In genomic region chr2:241410739-241411176, GRCh38 we compare ENCODE assay signal across 15 cellular contexts. TPM values are rescaled to one million over a fixed set of nuclear protein-coding genes. Genes with fewer than 3 reads are reported as not detected.
DNase-seq lines count a peak whose midpoint lies in the region; ATAC-seq, FAIRE-seq and TF ChIP-seq lines count a peak whose summit lies in the region.
"Had no signal": no experiment of that assay in that cellular context is flagged by ENCODE, and none has a peak within 500 bp of the region (broad histone marks: within the 10 kb centered on the region; RNA-seq: fewer than 3 reads in every experiment).

No MANE protein-coding gene starts in this region.

- H3K9me3 Mint-ChIP-seq in H9: no peaks in the 10 kb centered on the region

- no peak overlapping the region for H3K18ac ChIP-seq in H9 (ENCODE audit: insufficient read length, low read depth, low read length)

- H2BK12ac ChIP-seq in H9 (ENCODE audit: insufficient read length, low read depth, low read length): no peak overlapping the region

- H4K8ac ChIP-seq in H9 (replicated peaks; ENCODE audit: insufficient read length, low read depth, low read length): no peak overlapping the region

- H2BK20ac ChIP-seq in H9 (ENCODE audit: low read depth, low read length, poor library complexity, severe bottlenecking): no peak overlapping the region

- no peak overlapping the region for H3K4me2 ChIP-seq in H9 (ENCODE audit: insufficient read depth, insufficient read length, low read length)

- WGBS in pancreas, 2 donors: 80 to 83% methylated on average over 9 of the region's 9 CpGs
- WGBS in H9 (ENCODE audit: extremely low coverage, insufficient read length, low lambda C conversion rate): no CpG with 5 or more reads among the region's 9 CpGs

- intact Hi-C loops in pancreas (cut with DNase I): no loop called here

- no peak overlapping the region for H3K4ac ChIP-seq in H9 (ENCODE audit: low read depth, low read length)

- H3K27me3 Mint-ChIP-seq in H9 (ENCODE audit: low read depth): no peaks in the 10 kb centered on the region

- H4K5ac ChIP-seq in H9 (ENCODE audit: insufficient read length, low read depth, low read length): no peak overlapping the region

- H2BK120ac ChIP-seq in H9 (ENCODE audit: low read depth, low read length, poor library complexity, severe bottlenecking): no peak overlapping the region

- H3T11ph ChIP-seq in H9 (ENCODE audit: low read length): no peak overlapping the region

- H3K56ac ChIP-seq in H9 (ENCODE audit: insufficient read length, low read depth, low read length): no peak overlapping the region

- TF ChIP-seq CTCF in foreskin fibroblast (IDR thresholded peaks at IDR 0.05; ENCODE audit: low read depth, low read length): no peak
- TF ChIP-seq CTCF in pancreas (IDR thresholded peaks at IDR 0.05): no peak
- no peak for TF ChIP-seq CTCF in H9 (conservative IDR thresholded peaks at IDR 0.05)

- no peak overlapping the region for H3K14ac ChIP-seq in H9 (ENCODE audit: insufficient read depth, low read length)

- H3K79me2 ChIP-seq in H9 (ENCODE audit: insufficient read depth, low read length): no peaks in the 10 kb centered on the region

- no peaks in the 10 kb centered on the region for H4K20me1 ChIP-seq in H9 (ENCODE audit: control insufficient read depth, insufficient read depth, insufficient read length)

- no peaks in the 10 kb centered on the region for H3K4me1 ChIP-seq in pancreas
- no peaks in the 10 kb centered on the region for H3K4me1 ChIP-seq in H9 (ENCODE audit: insufficient read depth, low read length)
- H3K4me1 ChIP-seq: BE2C had no signal

- no peak for FAIRE-seq in pancreas (lab: Jason Lieb, UNC)
- FAIRE-seq: urothelium cell line had no signal

- no peaks in the 10 kb centered on the region for H3K9me3 ChIP-seq in pancreas
- H3K9me3 ChIP-seq in H9 (ENCODE audit: control insufficient read depth, low read depth, low read length): no peaks in the 10 kb centered on the region
- H3K9me3 ChIP-seq: BE2C, SJCRH30 had no signal

- no peak overlapping the region for H2BK5ac ChIP-seq in H9 (ENCODE audit: insufficient read length, low read length)

- H3K27ac Mint-ChIP-seq in H9: 0 out of 7 replicates have a peak overlapping the region, but pooled peaks of 1 of the 3 experiments have one; percentile 6

- H3K23me2 ChIP-seq in H9 (ENCODE audit: insufficient read length, low read depth, low read length, poor library complexity, severe bottlenecking): no peaks in the 10 kb centered on the region

- peaks cover 15 to 41% (median 28%) of the 10 kb centered on the region in 3 experiments; a peak in 6 of 7 replicates for H3K36me3 Mint-ChIP-seq in H9 (ENCODE audit: insufficient read depth in 1 of 3, low read depth in 3 of 3)

- H3K23ac ChIP-seq in H9 (ENCODE audit: insufficient read length, low read depth, low read length): no peak overlapping the region

- peak; percentile 12 to 79 (median 64) for ATAC-seq in pancreas
- ATAC-seq in GM18520 (IDR thresholded peaks at IDR 0.05; ENCODE audit: unreplicated experiment): no peak
- ATAC-seq in HG02588 (IDR thresholded peaks at IDR 0.05; ENCODE audit: unreplicated experiment): no peak

- H3K27ac ChIP-seq in pancreas: peak overlapping the region in 2 of 4 donors; percentile 6 to 47
- H3K27ac ChIP-seq in H9 (ENCODE audit: insufficient read length, low read depth, low read length): no peak overlapping the region
- H3K27ac ChIP-seq: SJCRH30 had no signal

- no peak overlapping the region for H3K4me3 Mint-ChIP-seq in H9

- H4K91ac ChIP-seq in H9 (ENCODE audit: insufficient read length, low read depth, low read length): no peak overlapping the region

- no peaks in the 10 kb centered on the region for H3K79me1 ChIP-seq in H9 (ENCODE audit: insufficient read depth, low read depth, low read length, poor library complexity, severe bottlenecking)

- H2AK5ac ChIP-seq in H9 (ENCODE audit: insufficient read length, low read length): no peak overlapping the region

- DNase-seq in EL (peak; percentile 3), anterior cingulate cortex (lab: John Stamatoyannopoulos, UW) (peak in 40 of 58 donors; percentile 6 to 84 (median 47)), foreskin fibroblast (peak; percentile 53 to 77), pancreas (peak in 3 of 6 donors; percentile 16 to 35 (median 26)), H9 (no peak)
- DNase-seq in stimulated activated CD4-positive, alpha-beta T cell treated with anti-CD3 and anti-CD28 coated beads, Interleukin-4, amount 100 ng/mL, for 4 hours: no peak
- DNase-seq: activated CD4-positive, CD25-positive, alpha-beta regulatory T cell treated with anti-CD3 and anti-CD28 coated beads, Interleukin-2, amount 50 U/mL, for 72 hours; BE2C; GF-D8; NCI-H1105; NCI-H774; SJCRH30 had no signal

- H3K36me3 ChIP-seq in pancreas: peaks cover 0 to 24% (median 9%) of the 10 kb centered on the region in 3 donors

- no peaks in the 10 kb centered on the region for H3K27me3 ChIP-seq in pancreas
- H3K27me3 ChIP-seq in H9 (ENCODE audit: insufficient read depth, low read length): no peaks in the 10 kb centered on the region
- H3K27me3 ChIP-seq: BE2C, SJCRH30 had no signal

- H2AFZ ChIP-seq in H9 (ENCODE audit: low read length): no peak overlapping the region

- no peak overlapping the region for H3K4me3 ChIP-seq in foreskin fibroblast (ENCODE audit: low read depth in 1 of 2, low read length in 2 of 2)
- H3K4me3 ChIP-seq in pancreas: no peak overlapping the region
- H3K4me3 ChIP-seq: SJCRH30 had no signal

- no peak overlapping the region for H2BK15ac ChIP-seq in H9 (ENCODE audit: low read depth, low read length)

- H3K4me1 Mint-ChIP-seq in H9: no peaks in the 10 kb centered on the region

- H3K9ac ChIP-seq in H9 (ENCODE audit: extremely low read depth, insufficient read length, low read length): no peak overlapping the region

RNA-seq across cellular contexts. Expression of gene FARP2, which starts 54.7 kb away (rescaled TPM):
- total RNA-seq in pancreas (10 to 100 TPM; 16.9 to 44.9 (median 24.2) TPM), H9 (2021) (31.0 and 33.9 TPM in 2 replicates)
- polyA plus RNA-seq in pancreas: 10 to 100 TPM; 26.2 to 35.3 TPM

Comparison
In these comparisons a context has a peak if more than half of its experiments do, and no peak if none do; other contexts are left out.
1. DNase-seq: peak in EL (single experiment), anterior cingulate cortex (40 of 58) and foreskin fibroblast (2 of 2); none in H9 (single experiment) and stimulated activated CD4-positive, alpha-beta T cell treated with anti-CD3 and anti-CD28 coated beads, Interleukin-4, amount 100 ng/mL, for 4 hours (0 of 2).
2. ATAC-seq: peak in pancreas (4 of 4); none in GM18520 (single experiment) and HG02588 (single experiment).